1 cellular context compared by ENCODE assay signal in genomic region chr16:585351-585750, GRCh38.
TF ChIP-seq lines count a peak whose summit lies in the region.

No MANE protein-coding gene starts in this region.

TF ChIP-seq in IMR-90, 13 proteins besides CTCF, POLR2A, EP300 and RAD21 (continued from another document):
- TF ChIP-seq MXI1 (IDR thresholded peaks at IDR 0.05; ENCODE audit: borderline replicate concordance, low read depth, low read length) (no peak), MAFK (IDR thresholded peaks at IDR 0.05; ENCODE audit: low read depth, low read length) (no peak), CEBPB (IDR thresholded peaks at IDR 0.05; ENCODE audit: low read depth, low read length) (no peak), RCOR1 (IDR thresholded peaks at IDR 0.05; ENCODE audit: insufficient replicate concordance, low read length) (no peak), NFE2L2 (IDR thresholded peaks at IDR 0.05; ENCODE audit: low read depth, low read length) (no peak), MAZ (IDR thresholded peaks at IDR 0.05; ENCODE audit: borderline replicate concordance, low read depth, low read length) (no peak), SMC3 (IDR thresholded peaks at IDR 0.05; ENCODE audit: low read depth, low read length) (no peak), ELK1 (IDR thresholded peaks at IDR 0.05; ENCODE audit: borderline replicate concordance, low read depth, low read length) (no peak)
